ENCODE assay signal across 1 cellular context in the genomic region with DNA sequence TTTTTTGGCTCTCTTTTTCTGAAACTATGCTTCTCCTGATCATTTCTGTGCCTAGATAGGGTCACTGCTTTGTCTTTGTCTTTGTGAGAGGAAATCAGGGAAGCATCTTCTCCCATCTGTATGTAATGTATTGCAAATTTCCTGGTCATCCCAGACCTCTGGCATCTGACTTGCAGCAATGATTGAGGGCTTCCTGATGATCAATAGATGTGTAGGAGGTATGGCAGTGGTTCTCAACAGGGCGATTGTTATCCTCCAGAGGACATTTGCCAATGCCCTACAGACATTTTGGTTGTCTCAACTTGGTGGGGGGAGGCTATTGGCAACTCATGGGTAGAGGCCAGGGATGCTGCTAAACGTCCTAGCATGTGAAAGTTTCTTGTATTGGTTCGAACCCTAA.
TF ChIP-seq lines count a peak whose summit lies in the region.

No MANE protein-coding gene starts in this region.

TF ChIP-seq in WTC11, 78 proteins besides CTCF, POLR2A, EP300 and RAD21 (continued from another document):
- no peak for TF ChIP-seq ATF3 (CRISPR knock-in tag; conservative IDR thresholded peaks at IDR 0.05)
- TF ChIP-seq FOXP1 (CRISPR knock-in tag; IDR thresholded peaks at IDR 0.05; ENCODE audit: borderline replicate concordance) = no peak
- no peak for TF ChIP-seq ESRRA (CRISPR knock-in tag; IDR thresholded peaks at IDR 0.05; ENCODE audit: borderline replicate concordance)
- no peak for TF ChIP-seq ETV6 (CRISPR knock-in tag; IDR thresholded peaks at IDR 0.05)
- no peak for TF ChIP-seq CREB1 (CRISPR knock-in tag; IDR thresholded peaks at IDR 0.05)
- no peak for TF ChIP-seq ZNF219 (CRISPR knock-in tag; IDR thresholded peaks at IDR 0.05; ENCODE audit: borderline replicate concordance)
- TF ChIP-seq, protein P1, sequence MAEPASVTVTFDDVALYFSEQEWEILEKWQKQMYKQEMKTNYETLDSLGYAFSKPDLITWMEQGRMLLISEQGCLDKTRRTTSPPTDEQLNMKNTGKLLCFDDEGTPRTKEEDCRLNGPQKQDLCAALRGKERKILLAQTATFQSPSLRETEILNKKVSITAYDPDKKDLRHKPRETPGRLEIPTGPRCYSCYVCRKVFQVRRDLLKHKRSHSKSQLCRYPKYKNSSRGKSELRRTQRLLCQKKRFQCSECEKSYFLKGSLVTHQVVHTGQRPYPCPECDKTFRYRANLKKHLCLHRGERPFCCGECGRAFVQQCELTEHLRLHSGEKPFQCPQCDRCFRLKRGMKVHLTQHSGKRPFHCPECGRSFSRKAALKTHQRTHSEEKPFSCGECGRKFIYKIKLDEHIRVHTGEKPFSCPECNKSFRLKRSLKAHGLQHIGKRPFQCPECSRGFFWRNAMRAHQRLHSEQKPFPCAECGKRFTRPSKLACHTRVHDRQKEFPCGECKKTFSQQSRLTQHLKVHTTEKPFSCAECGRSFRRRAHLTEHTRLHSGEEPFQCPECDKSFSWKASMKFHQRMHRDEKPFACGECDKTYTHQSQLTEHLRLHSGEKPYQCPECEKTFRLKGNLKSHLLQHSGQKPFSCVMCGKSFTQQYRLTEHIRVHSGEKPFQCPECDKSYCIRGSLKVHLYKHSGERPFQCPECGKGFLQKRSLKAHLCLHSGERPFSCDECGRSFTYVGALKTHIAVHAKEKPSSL (CRISPR knock-in tag; conservative IDR thresholded peaks at IDR 0.05) = no peak
- no peak for TF ChIP-seq RELA (CRISPR knock-in tag; IDR thresholded peaks at IDR 0.05; ENCODE audit: borderline replicate concordance)
